In genomic region chr4:78624048-78624447, GRCh38 we compare ENCODE assay signal across 1 cellular context.
TF ChIP-seq lines count a peak whose summit lies in the region.

No MANE protein-coding gene starts in this region.

TF ChIP-seq in SK-N-SH treated with all-trans-retinoic acid at 6 μM for 48 hours, 23 proteins besides CTCF, POLR2A, EP300 and RAD21 (continued from another document):
- TF ChIP-seq PATZ1 (CRISPR knock-in tag; IDR thresholded peaks at IDR 0.05; ENCODE audit: borderline replicate concordance) (no peak), CSDC2 (CRISPR knock-in tag; IDR thresholded peaks at IDR 0.05) (no peak), ARNTL (CRISPR knock-in tag; IDR thresholded peaks at IDR 0.05; ENCODE audit: borderline replicate concordance, low read depth) (no peak), ZNF565 (CRISPR knock-in tag; conservative IDR thresholded peaks at IDR 0.05; ENCODE audit: low read depth) (no peak), PPARA (CRISPR knock-in tag; IDR thresholded peaks at IDR 0.05; ENCODE audit: borderline replicate concordance) (no peak), ESRRG (CRISPR knock-in tag; IDR thresholded peaks at IDR 0.05) (no peak), ZFP30 (CRISPR knock-in tag; IDR thresholded peaks at IDR 0.05) (no peak), CREB5 (CRISPR knock-in tag; IDR thresholded peaks at IDR 0.05; ENCODE audit: low read depth) (no peak), TCF4 (CRISPR knock-in tag; IDR thresholded peaks at IDR 0.05; ENCODE audit: borderline replicate concordance) (no peak), ZNF70 (CRISPR knock-in tag; IDR thresholded peaks at IDR 0.05) (no peak), BACH2 (CRISPR knock-in tag; IDR thresholded peaks at IDR 0.05; ENCODE audit: borderline replicate concordance) (no peak), GLIS3 (CRISPR knock-in tag; IDR thresholded peaks at IDR 0.05) (no peak), OSR1 (CRISPR knock-in tag; IDR thresholded peaks at IDR 0.05) (no peak), ZC3H10 (CRISPR knock-in tag; IDR thresholded peaks at IDR 0.05) (no peak)
